ENCODE assay signal across 18 cellular contexts in the genomic region with DNA sequence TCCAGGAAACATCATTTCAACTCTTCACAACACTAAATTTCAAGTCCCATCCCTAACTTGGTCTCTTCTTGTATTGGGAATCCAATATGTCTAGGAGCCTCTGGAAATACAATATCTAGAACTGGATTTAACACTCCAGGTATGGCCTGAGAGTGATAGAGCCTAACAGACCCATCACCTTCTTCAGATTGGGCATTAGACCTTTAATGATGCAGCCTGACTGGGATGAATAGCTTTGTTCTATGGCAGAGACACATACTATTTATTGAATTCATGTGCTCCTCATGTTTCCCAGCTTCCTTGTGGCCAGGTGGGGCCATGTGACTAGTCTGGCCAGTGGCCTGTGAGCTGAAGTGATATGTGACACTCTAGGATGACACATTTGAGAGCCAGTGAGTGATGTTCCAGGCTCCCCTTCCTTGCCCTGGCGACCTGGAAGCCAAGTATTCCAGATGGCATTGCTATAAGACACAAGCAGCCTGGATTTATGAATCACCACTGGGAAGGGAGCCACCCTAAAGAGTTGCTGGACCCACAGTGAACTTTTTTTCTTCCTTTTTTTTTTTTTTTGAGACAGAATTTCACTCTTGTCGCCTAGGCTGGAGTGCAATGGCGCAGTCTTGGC. TPM values are rescaled to one million over a fixed set of nuclear protein-coding genes. Genes with fewer than 3 reads are reported as not detected.
DNase-seq lines count a peak whose midpoint lies in the region; ATAC-seq and TF ChIP-seq lines count a peak whose summit lies in the region.
"Had no signal": no experiment of that assay in that cellular context is flagged by ENCODE, and none has a peak within 500 bp of the region (broad histone marks: within the 10 kb centered on the region; RNA-seq: fewer than 3 reads in every experiment).

No MANE protein-coding gene starts in this region.

- H3K9me3 Mint-ChIP-seq in activated naive CD8-positive, alpha-beta T cell treated with anti-CD3 and anti-CD28 coated beads for 36 hours = no peaks in the 10 kb centered on the region
- H3K9me3 Mint-ChIP-seq: CD14-positive monocyte had no signal

- ATAC-seq in HG03460 (IDR thresholded peaks at IDR 0.05; ENCODE audit: unreplicated experiment) = no peak
- ATAC-seq: A549, HCT116 had no signal

- no peak for TF ChIP-seq CTCF in fibroblast of mammary gland (conservative IDR thresholded peaks at IDR 0.05; ENCODE audit: control insufficient read depth, insufficient read depth, low read depth, low read length)

- peak; percentile 1 for DNase-seq in A172 (ENCODE audit: low spot score)
- DNase-seq in GM04503 (ENCODE audit: low read depth) = peak; percentile 17
- DNase-seq in NCI-H446 (lab: John Stamatoyannopoulos, UW) = peak; percentile 54 to 91
- DNase-seq in fibroblast of mammary gland (ENCODE audit: low read depth) = peak; percentile 57
- no peak for DNase-seq in stimulated activated CD4-positive, alpha-beta T cell treated with anti-CD3 and anti-CD28 coated beads, Interleukin-12 subunit alpha, Interleukin-12 subunit beta, amount 100 ng/mL, for 4 hours
- DNase-seq in activated naive CD8-positive, alpha-beta T cell treated with anti-CD3 and anti-CD28 coated beads for 36 hours = no peak
- DNase-seq in stimulated activated naive CD4-positive, alpha-beta T cell treated with Interleukin-2 at 50 U/mL for 16 hours (lab: John Stamatoyannopoulos, UW) = no peak
- DNase-seq: AML-193; DMS153; MM.1S; NCI-H1105; NCI-H1694; NK-92 treated with Interleukin-12 subunit alpha and Interleukin-12 subunit beta, amount 100 ng/mL, for 24 hours had no signal

- no peaks in the 10 kb centered on the region for H3K36me3 Mint-ChIP-seq in activated naive CD8-positive, alpha-beta T cell treated with anti-CD3 and anti-CD28 coated beads for 36 hours
- H3K36me3 Mint-ChIP-seq: CD14-positive monocyte had no signal

- H3K27ac Mint-ChIP-seq in activated naive CD8-positive, alpha-beta T cell treated with anti-CD3 and anti-CD28 coated beads for 36 hours = no peak overlapping the region

- peaks cover 16% of the 10 kb centered on the region for H3K27me3 Mint-ChIP-seq in activated naive CD8-positive, alpha-beta T cell treated with anti-CD3 and anti-CD28 coated beads for 36 hours

- no peaks in the 10 kb centered on the region for H3K4me1 Mint-ChIP-seq in activated naive CD8-positive, alpha-beta T cell treated with anti-CD3 and anti-CD28 coated beads for 36 hours
- H3K4me1 Mint-ChIP-seq: CD14-positive monocyte had no signal

- H3K4me3 Mint-ChIP-seq in activated naive CD8-positive, alpha-beta T cell treated with anti-CD3 and anti-CD28 coated beads for 36 hours = no peak overlapping the region
- H3K4me3 Mint-ChIP-seq: CD14-positive monocyte had no signal

- no peak overlapping the region for H3K4me3 ChIP-seq in fibroblast of mammary gland (ENCODE audit: control insufficient read depth, low read depth, low read length)
- H3K4me3 ChIP-seq: A549, SJSA1 had no signal

RNA-seq across cellular contexts. Expression of a gene that starts 31.0 kb away (rescaled TPM):
- 0.41 TPM in 1 of 2 replicates, not detected in the other for total RNA-seq in A172 (2014; rRNA removed; shearing (Covaris generic))
- under 1 TPM in 1 of 2 experiments, not detected in 1; 0.10 TPM for total RNA-seq in activated naive CD8-positive, alpha-beta T cell treated with anti-CD3 and anti-CD28 coated beads for 36 hours

Comparison
In these comparisons a context has a peak if more than half of its experiments do, and no peak if none do; other contexts are left out.
1. DNase-seq: peak in A172 (single experiment), GM04503 (single experiment), NCI-H446 (2 of 2) and fibroblast of mammary gland (single experiment); none in stimulated activated CD4-positive, alpha-beta T cell treated with anti-CD3 and anti-CD28 coated beads, Interleukin-12 subunit alpha, Interleukin-12 subunit beta, amount 100 ng/mL, for 4 hours (single experiment), activated naive CD8-positive, alpha-beta T cell treated with anti-CD3 and anti-CD28 coated beads for 36 hours (single experiment) and stimulated activated naive CD4-positive, alpha-beta T cell treated with Interleukin-2 at 50 U/mL for 16 hours (single experiment).